In the genomic region with DNA sequence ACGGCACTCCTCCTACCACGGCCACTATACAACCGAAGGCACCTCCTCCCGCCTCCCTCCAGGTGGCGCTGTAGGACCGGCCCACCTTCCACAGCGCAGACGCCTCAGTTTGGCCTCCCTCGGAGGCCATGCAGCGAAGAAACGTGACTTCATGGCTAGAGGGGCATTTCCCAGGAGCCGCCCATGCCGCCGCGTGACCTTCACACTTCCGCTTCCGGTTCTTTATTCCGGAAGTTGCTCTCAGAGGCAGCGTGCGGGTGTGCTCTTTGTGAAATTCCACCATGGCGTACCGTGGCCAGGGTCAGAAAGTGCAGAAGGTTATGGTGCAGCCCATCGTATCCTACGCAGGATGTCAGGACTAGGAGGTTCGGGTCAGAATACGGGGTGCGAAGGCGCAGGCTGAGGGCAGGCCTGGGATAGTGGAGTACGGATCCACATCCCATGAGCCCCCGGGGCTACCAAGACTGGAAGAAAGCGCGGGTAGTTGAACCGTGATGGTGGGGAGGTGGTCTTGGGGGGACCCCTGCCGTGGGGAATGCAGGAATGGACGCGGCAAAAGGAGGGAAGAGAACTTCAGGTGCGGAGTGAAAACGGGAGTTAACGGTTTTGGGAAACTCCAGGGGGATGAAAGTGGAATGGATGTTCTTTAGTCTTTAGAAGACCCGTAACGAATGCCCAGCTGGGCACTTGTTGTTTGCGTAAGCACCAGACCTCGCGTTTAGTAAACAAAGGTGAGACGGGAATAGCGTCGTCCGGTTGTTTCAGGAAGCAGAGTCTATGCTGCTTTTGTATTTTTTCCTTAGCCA, we compare ENCODE assay signal across 8 cellular contexts.
DNase-seq lines count a peak whose midpoint lies in the region; ATAC-seq lines count a peak whose summit lies in the region.

A gene (plus strand): TSS at position 221 of the 806 bp plus-strand sequence. CDS start 61 bp downstream, at position 282.

- ATAC-seq in GM19025 (IDR thresholded peaks at IDR 0.05; ENCODE audit: low read depth, unreplicated experiment) (peak; percentile 94), HG03342 (IDR thresholded peaks at IDR 0.05; ENCODE audit: unreplicated experiment) (peak; percentile 91)

- DNase-seq in AG20443 (ENCODE audit: low spot score) = peak; percentile 98
- DNase-seq in NCI-H345 treated with DMSO at 0.1 percent for 48 hours (lab: John Stamatoyannopoulos, UW; ENCODE audit: unreplicated experiment) = peak; percentile 96
- DNase-seq in activated CD4-positive, CD25-positive, alpha-beta regulatory T cell (lab: John Stamatoyannopoulos, UW) = peak; percentile 91 to 94 (median 92)
- peak; percentile 98 for DNase-seq in central memory CD4-positive, alpha-beta T cell
- peak; percentile 97 for DNase-seq in iris pigment epithelial cell (ENCODE audit: low read depth)
- DNase-seq in stimulated activated CD4-positive, alpha-beta T cell treated with anti-CD3 and anti-CD28 coated beads, Interleukin-12 subunit alpha, Interleukin-12 subunit beta, amount 100 ng/mL, for 4 hours = peak; percentile 92

Comparison
In these comparisons a context has a peak if more than half of its experiments do, and no peak if none do; other contexts are left out.
1. Peak in every context shown above with its lines: DNase-seq and ATAC-seq.